Comparison of ENCODE assay signal across 8 cellular contexts in the genomic region with DNA sequence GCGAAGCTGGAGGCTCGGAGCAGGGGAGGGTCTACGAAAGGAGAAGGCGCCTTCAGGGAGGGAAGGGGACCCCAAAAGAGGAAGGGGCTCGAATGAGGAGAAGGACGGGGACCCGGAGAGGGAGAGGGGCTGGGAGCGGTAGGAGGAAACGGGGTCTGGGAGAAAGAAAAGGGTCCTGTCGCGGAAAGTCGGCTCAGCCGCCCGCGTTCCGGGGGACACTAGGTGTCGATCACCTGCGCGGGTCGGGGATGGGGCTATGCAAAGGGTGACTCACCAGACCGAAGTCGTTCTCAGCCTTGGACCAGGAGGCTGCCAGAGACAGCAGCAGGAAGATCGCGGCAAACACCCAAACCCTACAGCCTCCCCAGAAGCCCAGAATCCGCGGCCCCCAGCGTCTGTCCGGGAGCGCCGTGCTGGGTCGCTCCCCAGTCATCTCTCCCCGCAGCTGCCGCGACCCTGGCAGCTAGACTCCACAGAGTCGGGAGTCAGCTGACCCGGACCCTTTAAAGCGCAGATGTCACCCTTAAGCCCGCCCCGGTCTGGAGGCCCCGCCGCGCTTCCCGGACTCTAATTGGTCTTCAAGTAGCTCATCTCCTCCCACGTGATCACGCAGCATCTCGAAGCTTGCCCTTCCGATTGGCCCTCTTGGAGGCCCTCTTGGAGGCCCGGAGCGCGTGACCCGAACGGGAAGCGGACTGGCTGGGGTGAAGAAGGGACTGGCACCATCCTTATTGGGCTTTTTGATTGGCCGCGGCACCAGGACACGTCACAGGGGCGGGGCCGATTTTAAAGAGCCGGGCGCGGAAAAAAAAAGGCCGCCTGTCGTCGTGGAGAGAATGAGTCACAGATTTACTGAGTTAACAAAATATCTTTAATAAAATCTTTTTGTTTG. TPM values are rescaled to one million over a fixed set of nuclear protein-coding genes. Genes with fewer than 3 reads are reported as not detected.
DNase-seq lines count a peak whose midpoint lies in the region; ATAC-seq and TF ChIP-seq lines count a peak whose summit lies in the region.

A gene (minus strand): TSS at position 478 of the 892 bp plus-strand sequence. CDS start 45 bp downstream, at position 433.

- no peaks in the 10 kb centered on the region for H4K20me1 ChIP-seq in SK-N-SH (ENCODE audit: insufficient read depth)

- POLR2A ChIA-PET in SK-N-SH (lab: Yijun Ruan, JAX) = interaction anchor here (0.6 to 2.4 kb wide), 12 partner anchors 20 to 198 kb away, joined by 3 to 16 read pairs (median 4); a partner anchor contains a TSS

- H3K4me1 ChIP-seq in SK-N-SH (ENCODE audit: control insufficient read depth in 1 of 2, insufficient read depth in 2 of 2, low read depth in 1 of 2, low read length in 1 of 2) (peaks cover 0 to 14% of the 10 kb centered on the region in 2 experiments; a peak in 1 of 4 replicates), gastroesophageal sphincter (peaks cover 0 to 33% (median 6%) of the 10 kb centered on the region in 3 donors), neutrophil (ENCODE audit: control insufficient read depth in 1 of 2, insufficient read depth in 1 of 2, low read depth in 1 of 2, low read length in 1 of 2) (peaks cover 22% of the 10 kb centered on the region in 2 experiments)

- TF ChIP-seq CTCF in SK-N-SH (IDR thresholded peaks at IDR 0.05) = no peak
- TF ChIP-seq CTCF in gastroesophageal sphincter (IDR thresholded peaks at IDR 0.05) = peak in 1 of 4 experiments; percentile 7
- no peak for TF ChIP-seq CTCF in neutrophil (IDR thresholded peaks at IDR 0.05)

- peak; percentile 92 for ATAC-seq in HG02571 (IDR thresholded peaks at IDR 0.05; ENCODE audit: unreplicated experiment)
- ATAC-seq in gastroesophageal sphincter = peak; percentile 98

- H3K36me3 ChIP-seq in SK-N-SH (replicated peaks in 1 of 2; ENCODE audit: control insufficient read depth in 1 of 2, insufficient read depth in 2 of 2, low read length in 1 of 2) (peaks cover 4 to 11% of the 10 kb centered on the region in 2 experiments), gastroesophageal sphincter (peaks cover 0 to 38% of the 10 kb centered on the region in 2 donors), neutrophil (peaks cover 33% of the 10 kb centered on the region)

- no peaks in the 10 kb centered on the region for H3K9me2 ChIP-seq in SK-N-SH

- H3K4me2 ChIP-seq in SK-N-SH = peak within 1 kb of the TSS; percentile 100

- peak within 1 kb of the TSS; percentile 97 for H2AFZ ChIP-seq in SK-N-SH (ENCODE audit: low read depth)

- H3K27me3 ChIP-seq in SK-N-SH (ENCODE audit: insufficient read depth) (no peaks in the 10 kb centered on the region), gastroesophageal sphincter (no peaks in the 10 kb centered on the region), neutrophil (no peaks in the 10 kb centered on the region)

- peaks cover 10% of the 10 kb centered on the region for H3K79me2 ChIP-seq in SK-N-SH (ENCODE audit: insufficient read depth)

- H3K27ac ChIP-seq in SK-N-SH (ENCODE audit: low read depth in 2 of 2, low read length in 1 of 2) (peak within 1 kb of the TSS; percentile 79 to 81), gastroesophageal sphincter (peak within 1 kb of the TSS; percentile 72 to 96 (median 93)), neutrophil (peak within 1 kb of the TSS; percentile 84), substantia nigra (ENCODE audit: low read depth, low read length, poor library complexity, severe bottlenecking) (peak within 1 kb of the TSS; percentile 92)

- H3K9ac ChIP-seq in SK-N-SH = peak within 1 kb of the TSS; percentile 67

- WGBS in SK-N-SH (ENCODE audit: low lambda C conversion rate) = 3% methylated on average over 47 of the region's 64 CpGs
- WGBS in gastroesophageal sphincter (ENCODE audit: low coverage in 1 of 2), 2 donors = 0 to 1% methylated on average over 9 to 55 of the region's 64 CpGs

- peak within 1 kb of the TSS; percentile 78 to 98 for H3K4me3 ChIP-seq in SK-N-SH (ENCODE audit: low read depth in 2 of 2, low read length in 1 of 2)
- peak within 1 kb of the TSS; percentile 83 for H3K4me3 ChIP-seq in gastroesophageal sphincter
- H3K4me3 ChIP-seq in neutrophil (ENCODE audit: low read depth in 1 of 2, low read length in 1 of 2) = peak within 1 kb of the TSS; percentile 81 to 97

- TF ChIP-seq POLR2A in gastroesophageal sphincter (IDR thresholded peaks at IDR 0.05) = peak; percentile 93 to 95

- TF ChIP-seq RAD21 in SK-N-SH (IDR thresholded peaks at IDR 0.05; ENCODE audit: low read length) = no peak

- peak; percentile 100 for DNase-seq in GM04504 (ENCODE audit: low read depth)
- peak; percentile 100 for DNase-seq in NCI-H1048 (lab: John Stamatoyannopoulos, UW)
- peak; percentile 97 for DNase-seq in SK-N-SH
- DNase-seq in activated naive CD4-positive, alpha-beta T cell treated with anti-CD3 and anti-CD28 coated beads, Interleukin-2, amount 50 U/mL, for 16 hours = peak; percentile 99
- DNase-seq in substantia nigra (lab: John Stamatoyannopoulos, UW) = peak; percentile 77 to 100 (median 100)

- peaks cover 15% of the 10 kb centered on the region for H3F3A ChIP-seq in SK-N-SH (replicated peaks; ENCODE audit: insufficient read depth)

- CTCF ChIA-PET in SK-N-SH (lab: Yijun Ruan, JAX) = interaction anchor here (0.7 to 2.7 kb wide), 9 partner anchors 17 to 333 kb away, joined by 3 to 14 read pairs (median 4); a partner anchor contains a TSS

- TF ChIP-seq EP300 in SK-N-SH (IDR thresholded peaks at IDR 0.05; ENCODE audit: borderline replicate concordance in 1 of 2, low read depth in 1 of 2, low read length in 1 of 2) (0 out of 4 replicates have a peak, but pooled peaks of 1 of the 2 experiments have one; percentile 12), gastroesophageal sphincter (IDR thresholded peaks at IDR 0.05) (no peak)

- H3K9me3 ChIP-seq in SK-N-SH (no peaks in the 10 kb centered on the region), gastroesophageal sphincter (no peaks in the 10 kb centered on the region), neutrophil (no peaks in the 10 kb centered on the region)

TF ChIP-seq in SK-N-SH, 30 proteins besides CTCF, POLR2A, EP300 and RAD21 (continues in another document):
- TF ChIP-seq TEAD4 (IDR thresholded peaks at IDR 0.05; ENCODE audit: borderline replicate concordance, insufficient read depth) = no peak
- peak; percentile 83 for TF ChIP-seq RFX5 (IDR thresholded peaks at IDR 0.05; ENCODE audit: low read length)
- TF ChIP-seq, protein P1, sequence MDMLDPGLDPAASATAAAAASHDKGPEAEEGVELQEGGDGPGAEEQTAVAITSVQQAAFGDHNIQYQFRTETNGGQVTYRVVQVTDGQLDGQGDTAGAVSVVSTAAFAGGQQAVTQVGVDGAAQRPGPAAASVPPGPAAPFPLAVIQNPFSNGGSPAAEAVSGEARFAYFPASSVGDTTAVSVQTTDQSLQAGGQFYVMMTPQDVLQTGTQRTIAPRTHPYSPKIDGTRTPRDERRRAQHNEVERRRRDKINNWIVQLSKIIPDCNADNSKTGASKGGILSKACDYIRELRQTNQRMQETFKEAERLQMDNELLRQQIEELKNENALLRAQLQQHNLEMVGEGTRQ (IDR thresholded peaks at IDR 0.05; ENCODE audit: borderline replicate concordance, low read depth, low read length) = peak; percentile 90
- no peak for TF ChIP-seq NRF1 (IDR thresholded peaks at IDR 0.05; ENCODE audit: low read depth, low read length)
- peak; percentile 63 for TF ChIP-seq GABPA (IDR thresholded peaks at IDR 0.05; ENCODE audit: low read depth)
- TF ChIP-seq MXI1 (IDR thresholded peaks at IDR 0.05; ENCODE audit: low read depth, low read length) = peak; percentile 73; the same call in 1 of the 2 replicates
- TF ChIP-seq GATA2 (CRISPR knock-in tag; IDR thresholded peaks at IDR 0.05) = no peak
- no peak for TF ChIP-seq YY1 (IDR thresholded peaks at IDR 0.05; ENCODE audit: low read depth)
- peak; percentile 64; the same call in 1 of the 2 replicates for TF ChIP-seq TAF1 (IDR thresholded peaks at IDR 0.05; ENCODE audit: borderline replicate concordance, low read depth, low read length)
- peak; percentile 48; the same call in 1 of the 2 replicates for TF ChIP-seq RCOR1 (IDR thresholded peaks at IDR 0.05; ENCODE audit: low read length)
- peak; percentile 50; the same call in 1 of the 2 replicates for TF ChIP-seq ELF1 (IDR thresholded peaks at IDR 0.05)
- TF ChIP-seq FOSL2 (IDR thresholded peaks at IDR 0.05; ENCODE audit: borderline replicate concordance, low read depth) = peak; percentile 37; the same call in 1 of the 2 replicates
- TF ChIP-seq, protein P2, sequence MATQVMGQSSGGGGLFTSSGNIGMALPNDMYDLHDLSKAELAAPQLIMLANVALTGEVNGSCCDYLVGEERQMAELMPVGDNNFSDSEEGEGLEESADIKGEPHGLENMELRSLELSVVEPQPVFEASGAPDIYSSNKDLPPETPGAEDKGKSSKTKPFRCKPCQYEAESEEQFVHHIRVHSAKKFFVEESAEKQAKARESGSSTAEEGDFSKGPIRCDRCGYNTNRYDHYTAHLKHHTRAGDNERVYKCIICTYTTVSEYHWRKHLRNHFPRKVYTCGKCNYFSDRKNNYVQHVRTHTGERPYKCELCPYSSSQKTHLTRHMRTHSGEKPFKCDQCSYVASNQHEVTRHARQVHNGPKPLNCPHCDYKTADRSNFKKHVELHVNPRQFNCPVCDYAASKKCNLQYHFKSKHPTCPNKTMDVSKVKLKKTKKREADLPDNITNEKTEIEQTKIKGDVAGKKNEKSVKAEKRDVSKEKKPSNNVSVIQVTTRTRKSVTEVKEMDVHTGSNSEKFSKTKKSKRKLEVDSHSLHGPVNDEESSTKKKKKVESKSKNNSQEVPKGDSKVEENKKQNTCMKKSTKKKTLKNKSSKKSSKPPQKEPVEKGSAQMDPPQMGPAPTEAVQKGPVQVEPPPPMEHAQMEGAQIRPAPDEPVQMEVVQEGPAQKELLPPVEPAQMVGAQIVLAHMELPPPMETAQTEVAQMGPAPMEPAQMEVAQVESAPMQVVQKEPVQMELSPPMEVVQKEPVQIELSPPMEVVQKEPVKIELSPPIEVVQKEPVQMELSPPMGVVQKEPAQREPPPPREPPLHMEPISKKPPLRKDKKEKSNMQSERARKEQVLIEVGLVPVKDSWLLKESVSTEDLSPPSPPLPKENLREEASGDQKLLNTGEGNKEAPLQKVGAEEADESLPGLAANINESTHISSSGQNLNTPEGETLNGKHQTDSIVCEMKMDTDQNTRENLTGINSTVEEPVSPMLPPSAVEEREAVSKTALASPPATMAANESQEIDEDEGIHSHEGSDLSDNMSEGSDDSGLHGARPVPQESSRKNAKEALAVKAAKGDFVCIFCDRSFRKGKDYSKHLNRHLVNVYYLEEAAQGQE (IDR thresholded peaks at IDR 0.05; ENCODE audit: low read depth, low read length) = no peak
- no peak for TF ChIP-seq MEF2A (IDR thresholded peaks at IDR 0.05; ENCODE audit: borderline replicate concordance, low read depth)
- TF ChIP-seq CHD2 (IDR thresholded peaks at IDR 0.05; ENCODE audit: low read length, partially characterized antibody) = no peak
- TF ChIP-seq RXRA (IDR thresholded peaks at IDR 0.05; ENCODE audit: borderline replicate concordance, low read depth) = no peak

RNA-seq across cellular contexts. Expression of the gene that starts here (rescaled TPM):
- 42.2 and 43.0 TPM in 2 replicates for polyA plus RNA-seq in SK-N-SH (2012; rRNA removed)
- 26.4 and 32.7 TPM in 2 replicates for polyA plus RNA-seq in SK-N-SH (2012; cell fraction: cytosol; rRNA removed)
- polyA plus RNA-seq in SK-N-SH (2012; cell fraction: nucleus; rRNA removed) = 31.9 and 35.3 TPM in 2 replicates
- total RNA-seq in gastroesophageal sphincter = 10 to 100 TPM; 28.2 to 39.1 (median 30.5) TPM

Comparison
In these comparisons a context has a peak if more than half of its experiments do, and no peak if none do; other contexts are left out.
1. Peak in every context shown above with its lines: DNase-seq, ATAC-seq, H3K4me3 ChIP-seq and H3K27ac ChIP-seq.